ENCODE assay signal across 17 cellular contexts in genomic region chr11:80163011-80163410, GRCh38.
DNase-seq lines count a peak whose midpoint lies in the region; ATAC-seq, FAIRE-seq and TF ChIP-seq lines count a peak whose summit lies in the region.
"Had no signal": no experiment of that assay in that cellular context is flagged by ENCODE, and none has a peak within 500 bp of the region (broad histone marks: within the 10 kb centered on the region; RNA-seq: fewer than 3 reads in every experiment).

No MANE protein-coding gene starts in this region.

- H3K27ac ChIP-seq in astrocyte (ENCODE audit: low read depth, low read length) (no peak overlapping the region), gastrocnemius medialis (no peak overlapping the region)
- H3K27ac ChIP-seq in CD8-positive, alpha-beta T cell (ENCODE audit: low read depth, low read length), result no peak overlapping the region
- H3K27ac ChIP-seq: cardiac muscle cell had no signal

- POLR2A ChIA-PET in CD8-positive, alpha-beta T cell (lab: Charles Lee), result no interaction called here

- peaks cover 23% of the 10 kb centered on the region for H3K4me1 Mint-ChIP-seq in astrocyte (ENCODE audit: low read depth, unreplicated experiment)
- H3K4me1 Mint-ChIP-seq in CD8-positive, alpha-beta T cell (ENCODE audit: low read depth), result no peaks in the 10 kb centered on the region

- peaks cover 3% of the 10 kb centered on the region for H3K27me3 Mint-ChIP-seq in astrocyte (ENCODE audit: low read depth, unreplicated experiment)
- no peaks in the 10 kb centered on the region for H3K27me3 Mint-ChIP-seq in CD8-positive, alpha-beta T cell (ENCODE audit: low read depth)

- CTCF ChIA-PET in CD8-positive, alpha-beta T cell (lab: Charles Lee), result no interaction called here

- peak; percentile 21 for DNase-seq in HPDE6-E6E7 (ENCODE audit: extremely low spot score)
- peak; percentile 76 for DNase-seq in astrocyte (ENCODE audit: low read depth)
- DNase-seq in islet precursor cell, result peak; percentile 78
- no peak for DNase-seq in CD8-positive, alpha-beta T cell
- DNase-seq in gastrocnemius medialis, result no peak
- DNase-seq in cortex of kidney (lab: John Stamatoyannopoulos, UW), result no peak
- DNase-seq in NCI-H146 (lab: John Stamatoyannopoulos, UW), result no peak
- DNase-seq: activated CD8-positive, alpha-beta memory T cell treated with anti-CD3 and anti-CD28 coated beads, Interleukin-2, amount 50 U/mL, for 4 hours; activated naive CD4-positive, alpha-beta T cell; MM.1S; NCI-H1930; NCI-H526 treated with DMSO at 0.1 percent for 48 hours; occipital lobe; small intestine; stimulated activated naive CD8-positive, alpha-beta T cell treated with anti-CD3 and anti-CD28 coated beads, Interleukin-15, Interleukin-2, amounts not matched to agents 100 U/mL and 50 U/mL, for 24 hours had no signal

- no peaks in the 10 kb centered on the region for H4K20me1 ChIP-seq in astrocyte (ENCODE audit: insufficient read depth, low read length)

- in situ Hi-C loops in gastrocnemius medialis (cut with MboI; ENCODE audit: low sequenced_read_pairs in 4 of 4), result no loop called here

- H3K27me3 ChIP-seq in astrocyte (ENCODE audit: insufficient read depth, low read length) (no peaks in the 10 kb centered on the region), gastrocnemius medialis (no peaks in the 10 kb centered on the region)
- no peaks in the 10 kb centered on the region for H3K27me3 ChIP-seq in CD8-positive, alpha-beta T cell (ENCODE audit: insufficient read depth, low read length)
- H3K27me3 ChIP-seq: cardiac muscle cell had no signal

- H3K4me1 ChIP-seq in astrocyte (ENCODE audit: insufficient read depth, low read length) (peaks cover 17% of the 10 kb centered on the region), gastrocnemius medialis (no peaks in the 10 kb centered on the region)
- H3K4me1 ChIP-seq in CD8-positive, alpha-beta T cell (ENCODE audit: insufficient read depth, low read length), result no peaks in the 10 kb centered on the region

- no peak for TF ChIP-seq POLR2A in gastrocnemius medialis (IDR thresholded peaks at IDR 0.05)

- peak overlapping the region; percentile 4 for H3K4me2 ChIP-seq in astrocyte (ENCODE audit: low read length)

- H3K4me3 ChIP-seq in astrocyte (ENCODE audit: insufficient read depth, low read depth, low read length) (no peak overlapping the region), gastrocnemius medialis (no peak overlapping the region)
- H3K4me3 ChIP-seq in CD8-positive, alpha-beta T cell (ENCODE audit: low read depth, low read length), result no peak overlapping the region
- H3K4me3 ChIP-seq: cardiac muscle cell had no signal

- H3K9ac ChIP-seq in astrocyte (ENCODE audit: low read length), result no peak overlapping the region

- intact Hi-C loops in CD8-positive, alpha-beta T cell (cut with DNase I, micrococcal nuclease), result no loop called here
- intact Hi-C loops in gastrocnemius medialis (cut with DNase I; ENCODE audit: low total_unique reads), result no loop called here

- TF ChIP-seq CTCF in astrocyte (IDR thresholded peaks at IDR 0.05; ENCODE audit: insufficient read depth, low read depth, low read length), result no peak
- TF ChIP-seq CTCF in CD8-positive, alpha-beta T cell (IDR thresholded peaks at IDR 0.05), result no peak
- TF ChIP-seq CTCF in gastrocnemius medialis (IDR thresholded peaks at IDR 0.05 in 4 of 5, conservative IDR thresholded peaks at IDR 0.05 in 1 of 5), result no peak

- H3K79me2 ChIP-seq in astrocyte (ENCODE audit: insufficient read depth, low read length), result no peaks in the 10 kb centered on the region

- no peak overlapping the region for H3K4me3 Mint-ChIP-seq in astrocyte (ENCODE audit: unreplicated experiment)
- H3K4me3 Mint-ChIP-seq in CD8-positive, alpha-beta T cell, result no peak overlapping the region

- H3K9me3 ChIP-seq in astrocyte (ENCODE audit: insufficient read depth, low read depth, low read length) (no peaks in the 10 kb centered on the region), gastrocnemius medialis (no peaks in the 10 kb centered on the region)
- H3K9me3 ChIP-seq in CD8-positive, alpha-beta T cell (ENCODE audit: low read length), result no peaks in the 10 kb centered on the region

- no peak overlapping the region for H2AFZ ChIP-seq in astrocyte (ENCODE audit: low read depth, low read length)

- peak overlapping the region; percentile 82 for H3K27ac Mint-ChIP-seq in astrocyte (ENCODE audit: unreplicated experiment)
- no peak overlapping the region for H3K27ac Mint-ChIP-seq in CD8-positive, alpha-beta T cell

- peaks cover 1% of the 10 kb centered on the region for H3K9me3 Mint-ChIP-seq in astrocyte (ENCODE audit: unreplicated experiment)
- peaks cover 5% of the 10 kb centered on the region for H3K9me3 Mint-ChIP-seq in CD8-positive, alpha-beta T cell

- no peak for ATAC-seq in CD8-positive, alpha-beta T cell
- no peak for ATAC-seq in gastrocnemius medialis
- ATAC-seq: Panc1; stimulated activated naive CD8-positive, alpha-beta T cell treated with anti-CD3 and anti-CD28 coated beads, Interleukin-15, Interleukin-2, amounts not matched to agents 100 U/mL and 50 U/mL, for 24 hours had no signal

- H3K36me3 ChIP-seq in astrocyte (ENCODE audit: insufficient read depth, low read length) (no peaks in the 10 kb centered on the region), gastrocnemius medialis (no peaks in the 10 kb centered on the region)
- H3K36me3 ChIP-seq in CD8-positive, alpha-beta T cell (ENCODE audit: insufficient read depth, low read length), result no peaks in the 10 kb centered on the region
- H3K36me3 ChIP-seq: cardiac muscle cell had no signal

- no peak for FAIRE-seq in astrocyte (lab: Jason Lieb, UNC)
- FAIRE-seq: small intestine had no signal

- H3K36me3 Mint-ChIP-seq in astrocyte (ENCODE audit: low read depth, unreplicated experiment), result no peaks in the 10 kb centered on the region
- no peaks in the 10 kb centered on the region for H3K36me3 Mint-ChIP-seq in CD8-positive, alpha-beta T cell

Comparison
In these comparisons a context has a peak if more than half of its experiments do, and no peak if none do; other contexts are left out.
1. DNase-seq: peak in HPDE6-E6E7 (single experiment), astrocyte (single experiment) and islet precursor cell (single experiment); none in CD8-positive, alpha-beta T cell (0 of 7), gastrocnemius medialis (0 of 2), cortex of kidney (single experiment) and NCI-H146 (single experiment).